Comparison of ENCODE assay signal across 15 cellular contexts in genomic region chr7:33495207-33495606, GRCh38.
A peak's percentile ranks its signal among the peaks of the same experiment; 100 is the strongest.
DNase-seq lines count a peak whose midpoint lies in the region; ATAC-seq, FAIRE-seq and TF ChIP-seq lines count a peak whose summit lies in the region.
"Had no signal": no experiment of that assay in that cellular context is flagged by ENCODE, and none has a peak within 500 bp of the region (broad histone marks: within the 10 kb centered on the region; RNA-seq: fewer than 3 reads in every experiment).

No MANE protein-coding gene starts in this region.

- H3K36me3 ChIP-seq in BJ (ENCODE audit: control insufficient read depth, insufficient read depth, low read length) = no peaks in the 10 kb centered on the region
- no peaks in the 10 kb centered on the region; the same call in 1 of the 2 replicates for H3K36me3 ChIP-seq in MG63

- no peaks in the 10 kb centered on the region; the same call in 1 of the 2 replicates for H3K9me3 ChIP-seq in MG63

- ATAC-seq in HG03139 (IDR thresholded peaks at IDR 0.05; ENCODE audit: unreplicated experiment) = no peak

- H3K4me3 ChIP-seq in BJ (ENCODE audit: low read depth, low read length) (no peak overlapping the region), MG63 (no peak overlapping the region)

- TF ChIP-seq CTCF in BJ (IDR thresholded peaks at IDR 0.05; ENCODE audit: insufficient read depth, low read depth, low read length) = no peak

- peak; percentile 57 for DNase-seq in BJ (ENCODE audit: low read depth)
- DNase-seq in MG63 = peak; percentile 77
- DNase-seq in fibroblast of gingiva (ENCODE audit: low read depth) = peak; percentile 70
- peak; percentile 15 for DNase-seq in non-pigmented ciliary epithelial cell (ENCODE audit: low read depth)
- no peak for DNase-seq in DMS114 treated with DMSO at 0.1 percent for 48 hours (lab: John Stamatoyannopoulos, UW; ENCODE audit: unreplicated experiment)
- DNase-seq in foreskin melanocyte = no peak
- no peak for DNase-seq in H54 (ENCODE audit: insufficient read length, low spot score)
- DNase-seq: activated naive CD4-positive, alpha-beta T cell treated with anti-CD3 and anti-CD28 coated beads, Interleukin-2, amount 50 U/mL, for 16 hours; CD4-positive, CD25-positive, alpha-beta regulatory T cell; glutamatergic neuron; MM.1S; NCI-H2227 treated with DMSO at 0.1 percent for 48 hours; posterior cingulate gyrus; stimulated activated CD4-positive, alpha-beta T cell treated with anti-CD3 and anti-CD28 coated beads, Interleukin-4, amount 100 ng/mL, for 1 hour had no signal

- CTCF ChIA-PET in BJ (lab: Yijun Ruan, JAX) = interaction anchor here (0.7 kb wide), 1 partner anchor 408 kb away, joined by 3 read pairs; no protein-coding TSS in a partner anchor

- no peak for TF ChIP-seq POLR2A in H54 (IDR thresholded peaks at IDR 0.05; ENCODE audit: low read depth, low read length)

- FAIRE-seq in H54 (lab: Jason Lieb, UNC) = no peak

- H3K27me3 ChIP-seq in BJ (ENCODE audit: control insufficient read depth, insufficient read depth, low read length) = no peaks in the 10 kb centered on the region
- no peaks in the 10 kb centered on the region for H3K27me3 ChIP-seq in MG63

- POLR2A ChIA-PET in BJ (lab: Charles Lee) = interaction anchor here (0.5 to 0.6 kb wide), 2 partner anchors 128 to 167 kb away, joined by 3 to 4 read pairs; no protein-coding TSS in a partner anchor

Comparison
In these comparisons a context has a peak if more than half of its experiments do, and no peak if none do; other contexts are left out.
1. DNase-seq: peak in BJ (single experiment), MG63 (single experiment), fibroblast of gingiva (single experiment) and non-pigmented ciliary epithelial cell (single experiment); none in DMS114 treated with DMSO at 0.1 percent for 48 hours (single experiment), foreskin melanocyte (single experiment) and H54 (single experiment).